Comparison of ENCODE assay signal across 8 cellular contexts in the genomic region with DNA sequence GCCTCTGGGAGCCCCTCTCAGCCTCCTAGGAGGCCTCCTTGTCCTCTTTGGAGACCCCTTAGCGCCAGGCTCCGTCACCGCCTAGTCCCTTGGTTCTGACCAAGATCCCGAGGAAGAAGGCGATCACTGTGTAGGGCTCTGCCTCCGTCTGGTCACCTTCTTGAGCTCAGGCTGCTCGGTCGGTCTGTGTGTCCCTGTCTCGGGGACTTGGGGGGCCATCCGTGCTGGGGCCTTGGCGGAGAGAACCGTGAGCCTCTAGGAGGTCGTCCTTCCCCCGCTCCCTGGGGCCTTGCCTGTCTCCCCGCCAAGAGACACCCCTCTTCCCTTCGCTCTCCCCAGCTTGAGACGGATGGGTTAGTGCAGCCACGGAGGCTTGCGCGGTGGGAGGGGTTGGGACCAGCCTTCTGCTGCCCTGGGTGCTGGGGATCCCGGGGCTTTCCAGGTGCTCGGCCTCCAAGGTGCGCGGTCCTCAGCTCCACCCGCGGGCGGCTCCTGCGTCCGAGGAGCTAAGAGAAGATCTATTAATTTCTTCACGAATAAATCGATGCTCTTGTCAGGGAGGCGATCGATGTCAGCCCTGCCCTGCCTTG.
DNase-seq lines count a peak whose midpoint lies in the region; TF ChIP-seq lines count a peak whose summit lies in the region.

No MANE protein-coding gene starts in this region.

- no peak overlapping the region for H3K9ac ChIP-seq in mucosa of rectum (ENCODE audit: low read depth in 1 of 2, low read length in 2 of 2)

- peaks cover 8% of the 10 kb centered on the region in 2 donors for H3K4me1 ChIP-seq in mucosa of rectum (ENCODE audit: control insufficient read depth in 2 of 2, insufficient read depth in 2 of 2, low read length in 2 of 2)

- TF ChIP-seq CTCF in choroid plexus epithelial cell (conservative IDR thresholded peaks at IDR 0.05; ENCODE audit: low read depth, low read length) = no peak

- no peak overlapping the region for H3K27ac ChIP-seq in mucosa of rectum (ENCODE audit: low read depth in 2 of 2, low read length in 2 of 2)

- H3K9me3 ChIP-seq in mucosa of rectum (ENCODE audit: control insufficient read depth in 2 of 2, low read length in 2 of 2) = no peaks in the 10 kb centered on the region

- DNase-seq in NCI-H146 (lab: John Stamatoyannopoulos, UW) = peak; percentile 43
- DNase-seq in NCI-H146 treated with DMSO at 0.1 percent for 48 hours (lab: John Stamatoyannopoulos, UW; ENCODE audit: unreplicated experiment) = no peak
- DNase-seq in OCI-M1 (lab: John Stamatoyannopoulos, UW) = peak; percentile 52
- DNase-seq in choroid plexus epithelial cell (ENCODE audit: low read depth) = peak; percentile 28
- DNase-seq in UCSD-AML1 (lab: John Stamatoyannopoulos, UW; ENCODE audit: unreplicated experiment) = no peak
- DNase-seq in nucleus accumbens (lab: John Stamatoyannopoulos, UW) = no peak
- DNase-seq in globus pallidus (ENCODE audit: low spot score) = no peak

- no peaks in the 10 kb centered on the region for H3K36me3 ChIP-seq in mucosa of rectum (ENCODE audit: control insufficient read depth in 2 of 2, insufficient read depth in 2 of 2, low read length in 2 of 2)

- H3K4me3 ChIP-seq in choroid plexus epithelial cell (ENCODE audit: low read depth, low read length) = peak overlapping the region; percentile 43
- H3K4me3 ChIP-seq in mucosa of rectum (ENCODE audit: low read length in 2 of 2) = peak overlapping the region; percentile 37 to 57

- peaks cover 49 to 66% of the 10 kb centered on the region in 2 donors for H3K27me3 ChIP-seq in mucosa of rectum (ENCODE audit: control insufficient read depth in 2 of 2, insufficient read depth in 2 of 2, low read length in 2 of 2)

Comparison
In these comparisons a context has a peak if more than half of its experiments do, and no peak if none do; other contexts are left out.
1. DNase-seq: peak in NCI-H146 (single experiment), OCI-M1 (single experiment) and choroid plexus epithelial cell (single experiment); none in NCI-H146 treated with DMSO at 0.1 percent for 48 hours (single experiment), UCSD-AML1 (single experiment), nucleus accumbens (0 of 56) and globus pallidus (single experiment).